ENCODE assay signal across 24 cellular contexts in genomic region chr3:94596141-94596540, GRCh38.
"Had no signal": no experiment of that assay in that cellular context is flagged by ENCODE, and none has a peak within 500 bp of the region (broad histone marks: within the 10 kb centered on the region; RNA-seq: fewer than 3 reads in every experiment).

No MANE protein-coding gene starts in this region.

- H3K36me3 Mint-ChIP-seq: naive thymus-derived CD4-positive, alpha-beta T cell; natural killer cell treated with Interleukin-12 subunit alpha and Interleukin-12 subunit beta and Interleukin-15 and Interleukin-18, amount 100 ng/mL, for 72 hours; stimulated activated effector memory CD8-positive, alpha-beta T cell treated with anti-CD3 and anti-CD28 coated beads, Interleukin-12 subunit alpha, Interleukin-12 subunit beta, amount 100 ng/mL, for 72 hours had no signal

- DNase-seq: hippocampal formation; kidney; left ventricle myocardium inferior; mesendoderm; midbrain; mucosa of descending colon; naive thymus-derived CD4-positive, alpha-beta T cell; nucleus accumbens; pancreas; posterior cingulate gyrus; retina; right cardiac atrium; stimulated activated CD4-positive, alpha-beta T cell treated with anti-CD3 and anti-CD28 coated beads, Interleukin-12 subunit alpha, Interleukin-12 subunit beta, amount 100 ng/mL, for 4 hours; stimulated activated CD4-positive, alpha-beta T cell treated with anti-CD3 and anti-CD28 coated beads, Interleukin-15, amount 100 ng/mL, for 24 hours; stimulated activated CD4-positive, alpha-beta T cell treated with anti-CD3 and anti-CD28 coated beads, Interleukin-2, amount 100 ng/mL, for 24 hours; stimulated activated CD4-positive, alpha-beta T cell treated with anti-CD3 and anti-CD28 coated beads, Interleukin-4, amount 100 ng/mL, for 1 hour; stimulated activated naive CD4-positive, alpha-beta T cell; tibial artery; trophoblast cell; upper lobe of right lung had no signal

- H3K27me3 Mint-ChIP-seq: naive thymus-derived CD4-positive, alpha-beta T cell; natural killer cell treated with Interleukin-12 subunit alpha and Interleukin-12 subunit beta and Interleukin-15 and Interleukin-18, amount 100 ng/mL, for 72 hours; stimulated activated naive CD8-positive, alpha-beta T cell treated with anti-CD3 and anti-CD28 coated beads, Interleukin-15, Interleukin-2, amounts not matched to agents 100 ng/mL and 50 ng/mL, for 24 hours had no signal

- H3K4me3 Mint-ChIP-seq: naive thymus-derived CD4-positive, alpha-beta T cell; natural killer cell treated with Interleukin-12 subunit alpha and Interleukin-12 subunit beta and Interleukin-15 and Interleukin-18, amount 100 ng/mL, for 72 hours; stimulated activated effector memory CD8-positive, alpha-beta T cell treated with anti-CD3 and anti-CD28 coated beads, Interleukin-12 subunit alpha, Interleukin-12 subunit beta, amount 100 ng/mL, for 72 hours; stimulated activated naive CD8-positive, alpha-beta T cell treated with anti-CD3 and anti-CD28 coated beads, Interleukin-15, Interleukin-2, amounts not matched to agents 100 ng/mL and 50 ng/mL, for 24 hours had no signal

- ATAC-seq: mucosa of descending colon; naive thymus-derived CD4-positive, alpha-beta T cell; natural killer cell treated with Interleukin-12 subunit alpha and Interleukin-12 subunit beta and Interleukin-15 and Interleukin-18, amount 100 ng/mL, for 72 hours; pancreas; right cardiac atrium; sciatic nerve; stimulated activated effector memory CD8-positive, alpha-beta T cell treated with anti-CD3 and anti-CD28 coated beads, Interleukin-12 subunit alpha, Interleukin-12 subunit beta, amount 100 ng/mL, for 72 hours; upper lobe of right lung had no signal

- H3K4me1 Mint-ChIP-seq: naive thymus-derived CD4-positive, alpha-beta T cell; stimulated activated effector memory CD8-positive, alpha-beta T cell treated with anti-CD3 and anti-CD28 coated beads, Interleukin-12 subunit alpha, Interleukin-12 subunit beta, amount 100 ng/mL, for 72 hours had no signal

- H3K27ac Mint-ChIP-seq: naive thymus-derived CD4-positive, alpha-beta T cell; natural killer cell treated with Interleukin-12 subunit alpha and Interleukin-12 subunit beta and Interleukin-15 and Interleukin-18, amount 100 ng/mL, for 72 hours; stimulated activated effector memory CD8-positive, alpha-beta T cell treated with anti-CD3 and anti-CD28 coated beads, Interleukin-12 subunit alpha, Interleukin-12 subunit beta, amount 100 ng/mL, for 72 hours; stimulated activated naive CD8-positive, alpha-beta T cell treated with anti-CD3 and anti-CD28 coated beads, Interleukin-15, Interleukin-2, amounts not matched to agents 100 ng/mL and 50 ng/mL, for 24 hours had no signal
